In the genomic region with DNA sequence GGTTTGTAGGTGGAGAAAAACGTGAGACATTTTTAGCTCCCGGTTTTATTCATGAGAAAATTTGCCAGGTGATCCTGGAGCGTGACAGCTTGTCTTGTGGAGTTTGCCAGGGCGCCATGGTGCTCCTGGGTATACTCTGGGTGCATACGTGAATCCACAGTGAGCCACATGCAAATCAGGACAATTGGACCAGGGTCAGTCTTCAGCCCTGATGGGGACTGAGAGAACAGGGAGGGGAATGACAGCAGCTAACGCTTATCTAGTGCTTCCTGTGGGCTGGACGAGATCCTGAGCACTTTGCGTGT, we compare ENCODE assay signal across 11 cellular contexts.
DNase-seq lines count a peak whose midpoint lies in the region; ATAC-seq and TF ChIP-seq lines count a peak whose summit lies in the region.
"Had no signal": no experiment of that assay in that cellular context is flagged by ENCODE, and none has a peak within 500 bp of the region (broad histone marks: within the 10 kb centered on the region; RNA-seq: fewer than 3 reads in every experiment).

No MANE protein-coding gene starts in this region.

- peaks cover 32% of the 10 kb centered on the region for H3K4me1 Mint-ChIP-seq in activated naive CD8-positive, alpha-beta T cell treated with anti-CD3 and anti-CD28 coated beads, Interleukin-2, amount 10 ng/mL, durations not matched to agents 7 days and 5 days
- H3K4me1 Mint-ChIP-seq in activated naive CD8-positive, alpha-beta T cell treated with anti-CD3 and anti-CD28 coated beads for 36 hours: peaks cover 35% of the 10 kb centered on the region
- H3K4me1 Mint-ChIP-seq in nephron: peaks cover 74% of the 10 kb centered on the region
- H3K4me1 Mint-ChIP-seq in activated T-cell treated with anti-CD3 and anti-CD28 coated beads, Interleukin-2, amount 50 U/mL, for 4 hours (ENCODE audit: low read depth): peaks cover 19% of the 10 kb centered on the region

- no peaks in the 10 kb centered on the region for H3K9me3 ChIP-seq in esophagus (ENCODE audit: control insufficient read depth in 2 of 2, insufficient read depth in 1 of 2, low read depth in 1 of 2, low read length in 1 of 2)
- no peaks in the 10 kb centered on the region for H3K9me3 ChIP-seq in uterus

- intact Hi-C loops in uterus (cut with DNase I; ENCODE audit: low total_unique reads): no loop called here

- no peaks in the 10 kb centered on the region for H3K9me3 Mint-ChIP-seq in activated naive CD8-positive, alpha-beta T cell treated with anti-CD3 and anti-CD28 coated beads, Interleukin-2, amount 10 ng/mL, durations not matched to agents 7 days and 5 days
- H3K9me3 Mint-ChIP-seq in activated naive CD8-positive, alpha-beta T cell treated with anti-CD3 and anti-CD28 coated beads for 36 hours: no peaks in the 10 kb centered on the region
- H3K9me3 Mint-ChIP-seq in nephron: peaks cover 2% of the 10 kb centered on the region
- no peaks in the 10 kb centered on the region for H3K9me3 Mint-ChIP-seq in activated T-cell treated with anti-CD3 and anti-CD28 coated beads, Interleukin-2, amount 50 U/mL, for 4 hours

- H3K4me1 ChIP-seq in esophagus (ENCODE audit: control insufficient read depth in 2 of 2, insufficient read depth in 2 of 2, low read length in 1 of 2): peaks cover 14 to 24% of the 10 kb centered on the region in 2 donors
- H3K4me1 ChIP-seq in uterus: peaks cover 0 to 24% of the 10 kb centered on the region in 2 donors

- no peak overlapping the region for H3K4me3 Mint-ChIP-seq in activated naive CD8-positive, alpha-beta T cell treated with anti-CD3 and anti-CD28 coated beads, Interleukin-2, amount 10 ng/mL, durations not matched to agents 7 days and 5 days
- H3K4me3 Mint-ChIP-seq in activated naive CD8-positive, alpha-beta T cell treated with anti-CD3 and anti-CD28 coated beads for 36 hours: no peak overlapping the region
- peak overlapping the region in 1 of 3 experiments; percentile 1 for H3K4me3 Mint-ChIP-seq in nephron
- no peak overlapping the region for H3K4me3 Mint-ChIP-seq in activated T-cell treated with anti-CD3 and anti-CD28 coated beads, Interleukin-2, amount 50 U/mL, for 4 hours

- peak overlapping the region; percentile 90 to 93 for H3K27ac ChIP-seq in esophagus (ENCODE audit: low read depth in 2 of 2, low read length in 1 of 2)
- peak overlapping the region; percentile 84 to 89 for H3K27ac ChIP-seq in uterus
- H3K27ac ChIP-seq: HL-60, SK-N-MC had no signal

- H3K36me3 Mint-ChIP-seq in activated naive CD8-positive, alpha-beta T cell treated with anti-CD3 and anti-CD28 coated beads, Interleukin-2, amount 10 ng/mL, durations not matched to agents 7 days and 5 days: peaks cover 3% of the 10 kb centered on the region
- no peaks in the 10 kb centered on the region for H3K36me3 Mint-ChIP-seq in activated naive CD8-positive, alpha-beta T cell treated with anti-CD3 and anti-CD28 coated beads for 36 hours
- H3K36me3 Mint-ChIP-seq in nephron (ENCODE audit: low read depth): no peaks in the 10 kb centered on the region
- H3K36me3 Mint-ChIP-seq in activated T-cell treated with anti-CD3 and anti-CD28 coated beads, Interleukin-2, amount 50 U/mL, for 4 hours (ENCODE audit: insufficient read depth): no peaks in the 10 kb centered on the region

- H3K27me3 ChIP-seq in esophagus (ENCODE audit: control insufficient read depth in 1 of 2, insufficient read depth in 2 of 2, low read length in 2 of 2) (no peaks in the 10 kb centered on the region), uterus (no peaks in the 10 kb centered on the region)

- POLR2A ChIA-PET in activated naive CD8-positive, alpha-beta T cell treated with anti-CD3 and anti-CD28 coated beads, Interleukin-2, amount 10 ng/mL, durations not matched to agents 7 days and 5 days (lab: Charles Lee): no interaction called here

- peak overlapping the region; percentile 11 for H3K27ac Mint-ChIP-seq in activated naive CD8-positive, alpha-beta T cell treated with anti-CD3 and anti-CD28 coated beads, Interleukin-2, amount 10 ng/mL, durations not matched to agents 7 days and 5 days
- no peak overlapping the region for H3K27ac Mint-ChIP-seq in activated naive CD8-positive, alpha-beta T cell treated with anti-CD3 and anti-CD28 coated beads for 36 hours
- H3K27ac Mint-ChIP-seq in nephron: peak overlapping the region; percentile 80 to 91 (median 84)

- H3K27me3 Mint-ChIP-seq in activated naive CD8-positive, alpha-beta T cell treated with anti-CD3 and anti-CD28 coated beads, Interleukin-2, amount 10 ng/mL, durations not matched to agents 7 days and 5 days: peaks cover 5% of the 10 kb centered on the region
- peaks cover 7% of the 10 kb centered on the region for H3K27me3 Mint-ChIP-seq in activated naive CD8-positive, alpha-beta T cell treated with anti-CD3 and anti-CD28 coated beads for 36 hours
- peaks cover 23% of the 10 kb centered on the region for H3K27me3 Mint-ChIP-seq in nephron (ENCODE audit: low read depth)
- no peaks in the 10 kb centered on the region for H3K27me3 Mint-ChIP-seq in activated T-cell treated with anti-CD3 and anti-CD28 coated beads, Interleukin-2, amount 50 U/mL, for 4 hours (ENCODE audit: low read depth)

- TF ChIP-seq CTCF in nephron (IDR thresholded peaks at IDR 0.05; ENCODE audit: unreplicated experiment in 3 of 3) (no peak), uterus (IDR thresholded peaks at IDR 0.05) (no peak)

- DNase-seq in activated naive CD8-positive, alpha-beta T cell treated with anti-CD3 and anti-CD28 coated beads, Interleukin-2, amount 10 ng/mL, durations not matched to agents 7 days and 5 days: no peak
- no peak for DNase-seq in activated naive CD8-positive, alpha-beta T cell treated with anti-CD3 and anti-CD28 coated beads for 36 hours
- DNase-seq in uterus: no peak
- DNase-seq in activated T-cell treated with anti-CD3 and anti-CD28 coated beads, Interleukin-2, amount 50 U/mL, for 4 hours: no peak
- DNase-seq in SHP77 treated with DMSO at 0.1 percent for 48 hours (lab: John Stamatoyannopoulos, UW): no peak
- DNase-seq in SW480 (ENCODE audit: low spot score): no peak
- DNase-seq: NCI-H187 treated with DMSO at 0.1 percent for 48 hours had no signal

- no peaks in the 10 kb centered on the region for H3K36me3 ChIP-seq in esophagus (ENCODE audit: control insufficient read depth in 2 of 2, insufficient read depth in 2 of 2, low read length in 1 of 2)
- no peaks in the 10 kb centered on the region for H3K36me3 ChIP-seq in uterus

- H3K4me3 ChIP-seq in esophagus (ENCODE audit: low read depth in 1 of 2, low read length in 2 of 2): no peak overlapping the region
- peak overlapping the region in 1 of 2 donors; percentile 19 for H3K4me3 ChIP-seq in uterus

- ATAC-seq in activated naive CD8-positive, alpha-beta T cell treated with anti-CD3 and anti-CD28 coated beads, Interleukin-2, amount 10 ng/mL, durations not matched to agents 7 days and 5 days (ENCODE audit: low read depth): no peak
- ATAC-seq in activated T-cell treated with anti-CD3 and anti-CD28 coated beads, Interleukin-2, amount 50 U/mL, for 4 hours: no peak

- WGBS in esophagus, 2 donors: 29 to 36% methylated on average over 8 of the region's 8 CpGs

- no peak for TF ChIP-seq POLR2A in uterus (IDR thresholded peaks at IDR 0.05)
